Comparison of ENCODE assay signal across 30 cellular contexts in the genomic region with DNA sequence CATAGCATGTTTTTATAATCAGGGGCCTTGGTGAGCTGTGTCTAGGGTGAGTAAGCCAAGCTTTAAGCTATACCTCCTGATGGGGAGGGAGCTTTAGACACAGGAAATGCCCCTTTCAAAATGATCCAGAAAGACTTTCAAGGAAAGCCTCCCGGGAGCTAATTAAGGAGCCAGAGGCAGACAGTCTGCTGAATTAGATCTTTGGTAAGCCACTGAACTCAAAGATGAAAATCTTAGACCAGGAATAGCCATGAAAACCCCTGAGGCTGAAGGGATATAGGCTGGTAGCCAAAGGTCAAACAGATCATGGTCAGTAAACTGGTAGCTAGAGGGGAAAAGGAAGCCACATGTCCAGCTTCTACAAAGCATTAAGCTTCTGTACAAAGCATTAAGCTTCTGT. TPM values are rescaled to one million over a fixed set of nuclear protein-coding genes. Genes with fewer than 3 reads are reported as not detected.
DNase-seq lines count a peak whose midpoint lies in the region; ATAC-seq and TF ChIP-seq lines count a peak whose summit lies in the region.
"Had no signal": no experiment of that assay in that cellular context is flagged by ENCODE, and none has a peak within 500 bp of the region (broad histone marks: within the 10 kb centered on the region; RNA-seq: fewer than 3 reads in every experiment).

No MANE protein-coding gene starts in this region.

- H3K36me3 ChIP-seq in A673 (ENCODE audit: insufficient read depth, low read length, poor library complexity, severe bottlenecking) (no peaks in the 10 kb centered on the region), adipocyte (ENCODE audit: control insufficient read depth, insufficient read depth, low read length, severe bottlenecking) (no peaks in the 10 kb centered on the region), mesodermal cell (ENCODE audit: control insufficient read depth, insufficient read depth, low read length) (no peaks in the 10 kb centered on the region)
- H3K36me3 ChIP-seq: adrenal gland, tibial artery had no signal

- POLR2A ChIA-PET in A673 (lab: Charles Lee; ENCODE audit: low non-redundant PET) = no interaction called here

- CTCF ChIA-PET in A673 (lab: Charles Lee) = interaction anchor here (0.6 kb wide), 1 partner anchor 80 kb away, joined by 4 read pairs; no protein-coding TSS in a partner anchor

- no peak for TF ChIP-seq CTCF in A673 (conservative IDR thresholded peaks at IDR 0.05; ENCODE audit: low read depth, low read length)

- no peaks in the 10 kb centered on the region for H3K36me3 Mint-ChIP-seq in activated naive CD4-positive, alpha-beta T cell treated with anti-CD3 and anti-CD28 coated beads, Interleukin-2, amount 50 U/mL, for 72 hours
- H3K36me3 Mint-ChIP-seq: activated CD8-positive, alpha-beta memory T cell treated with anti-CD3 and anti-CD28 coated beads, Interleukin-2, amount 10 ng/mL, durations not matched to agents 7 days and 5 days; memory B cell had no signal

- H3K27ac ChIP-seq in A673 (ENCODE audit: low read depth, low read length, poor library complexity, severe bottlenecking) (peak overlapping the region; percentile 59), mesodermal cell (ENCODE audit: low read depth, low read length, severe bottlenecking) (peak overlapping the region; percentile 70)
- H3K27ac ChIP-seq: adrenal gland, KMS-11, PC-9, skin epidermis, tibial artery had no signal

- H3K4me3 ChIP-seq in A673 (ENCODE audit: low read depth, low read length, poor library complexity, severe bottlenecking) (no peak overlapping the region), adipocyte (ENCODE audit: low read length) (no peak overlapping the region), mesodermal cell (ENCODE audit: extremely low read depth, insufficient read depth, low read length, poor library complexity, severe bottlenecking) (no peak overlapping the region)
- H3K4me3 ChIP-seq: adrenal gland, GM12878, PC-9, skin epidermis, tibial artery had no signal

- ATAC-seq in GM18909 (IDR thresholded peaks at IDR 0.05; ENCODE audit: poor library complexity, unreplicated experiment) = no peak
- no peak for ATAC-seq in activated naive CD4-positive, alpha-beta T cell treated with anti-CD3 and anti-CD28 coated beads, Interleukin-2, amount 50 U/mL, for 72 hours
- ATAC-seq: activated CD8-positive, alpha-beta memory T cell treated with anti-CD3 and anti-CD28 coated beads, Interleukin-2, amount 10 ng/mL, durations not matched to agents 7 days and 5 days; GM12878; left colon; stimulated activated naive CD8-positive, alpha-beta T cell treated with anti-CD3 and anti-CD28 coated beads, Interleukin-15, amount 100 ng/mL, for 72 hours had no signal

- intact Hi-C loops in A673 (cut with micrococcal nuclease; ENCODE audit: unreplicated experiment) = loop anchor here (2.0 kb wide), 1 partner anchor 112 kb away; no protein-coding TSS in a partner anchor

- peaks cover 23% of the 10 kb centered on the region for H3K4me1 ChIP-seq in A673 (ENCODE audit: insufficient read depth, low read length, poor library complexity, severe bottlenecking)
- H3K4me1 ChIP-seq in adipocyte (ENCODE audit: control insufficient read depth, insufficient read depth, low read length) = peaks cover 11% of the 10 kb centered on the region
- H3K4me1 ChIP-seq in mesodermal cell (ENCODE audit: control insufficient read depth, insufficient read depth, low read length, poor library complexity, severe bottlenecking) = peaks cover 21% of the 10 kb centered on the region
- H3K4me1 ChIP-seq: adrenal gland had no signal

- H3K9me3 ChIP-seq in A673 (ENCODE audit: low read depth, low read length, poor library complexity, severe bottlenecking) (no peaks in the 10 kb centered on the region), adipocyte (ENCODE audit: control insufficient read depth, low read length) (peaks cover 3% of the 10 kb centered on the region), mesodermal cell (ENCODE audit: control insufficient read depth, low read length) (no peaks in the 10 kb centered on the region)
- H3K9me3 ChIP-seq: adrenal gland, tibial artery had no signal

- WGBS in mesodermal cell (ENCODE audit: insufficient coverage in 2 of 2), 2 experiments = 64 to 71% methylated on average over 1 of the region's 1 CpG

- H3K9me3 Mint-ChIP-seq in activated naive CD4-positive, alpha-beta T cell treated with anti-CD3 and anti-CD28 coated beads, Interleukin-2, amount 50 U/mL, for 72 hours = no peaks in the 10 kb centered on the region
- H3K9me3 Mint-ChIP-seq: memory B cell; stimulated activated naive CD8-positive, alpha-beta T cell treated with anti-CD3 and anti-CD28 coated beads, Interleukin-15, amount 100 ng/mL, for 72 hours had no signal

- no TSS peak for BruUV-seq in A673 (replicated peaks; lab: Mats Ljungman, UMichigan)

- H3K9ac ChIP-seq in adipocyte (ENCODE audit: low read length) = no peak overlapping the region
- H3K9ac ChIP-seq: KMS-11 had no signal

- DNase-seq in A673 (ENCODE audit: low spot score) (peak; percentile 92), GM04503 (ENCODE audit: low read depth) (peak; percentile 3), adipocyte (ENCODE audit: low read depth) (peak; percentile 44), cerebellar nuclear complex (lab: John Stamatoyannopoulos, UW) (no peak)
- DNase-seq in activated CD4-positive, alpha-beta T cell treated with anti-CD3 and anti-CD28 coated beads, Interleukin-2, amount 50 U/mL, for 48 hours = no peak
- no peak for DNase-seq in activated naive CD4-positive, alpha-beta T cell treated with anti-CD3 and anti-CD28 coated beads, Interleukin-2, amount 50 U/mL, for 72 hours (ENCODE audit: low spot score in 2 of 2)
- DNase-seq: ACHN; activated CD4-positive, alpha-beta T cell treated with anti-CD3 and anti-CD28 coated beads, Interleukin-2, amount 50 U/mL, for 1 hour; activated CD8-positive, alpha-beta memory T cell treated with anti-CD3 and anti-CD28 coated beads, Interleukin-2, amount 10 ng/mL, durations not matched to agents 7 days and 5 days; activated T-cell treated with anti-CD3 and anti-CD28 coated beads, Interleukin-2, amount 50 U/mL, for 48 hours; DMS79 treated with DMSO at 0.1 percent for 48 hours; left colon; NCI-H1417 treated with DMSO at 0.1 percent for 48 hours; NCI-H2081; NCI-H446; occipital lobe; PC-9; stimulated activated CD8-positive, alpha-beta memory T cell treated with anti-CD3 and anti-CD28 coated beads, Interleukin-4, amount 100 ng/mL, for 48 hours; stimulated activated naive CD8-positive, alpha-beta T cell treated with anti-CD3 and anti-CD28 coated beads, Interleukin-15, amount 100 ng/mL, for 72 hours; T-helper 9 cell; tibial artery had no signal

- H3K27ac Mint-ChIP-seq in activated naive CD4-positive, alpha-beta T cell treated with anti-CD3 and anti-CD28 coated beads, Interleukin-2, amount 50 U/mL, for 72 hours = no peak overlapping the region
- H3K27ac Mint-ChIP-seq: activated CD8-positive, alpha-beta memory T cell treated with anti-CD3 and anti-CD28 coated beads, Interleukin-2, amount 10 ng/mL, durations not matched to agents 7 days and 5 days; memory B cell; WTC11 had no signal

- H3K27me3 ChIP-seq in A673 (replicated peaks; ENCODE audit: insufficient read depth, low read depth, low read length, poor library complexity) = no peaks in the 10 kb centered on the region
- H3K27me3 ChIP-seq in adipocyte (replicated peaks; ENCODE audit: control insufficient read depth, insufficient read depth, low read length) = no peaks in the 10 kb centered on the region
- H3K27me3 ChIP-seq: adrenal gland, tibial artery had no signal

RNA-seq across cellular contexts. Expression of gene GAP43, which starts 42.7 kb away (rescaled TPM):
- total RNA-seq in A673 (2021) = 31.6 and 42.0 TPM in 2 replicates
- polyA plus RNA-seq in mesodermal cell (2013, experiment 1 of 2) = 53.7 TPM
- polyA plus RNA-seq in mesodermal cell (2013, experiment 2 of 2) = 44.8 TPM
- total RNA-seq in activated naive CD4-positive, alpha-beta T cell treated with anti-CD3 and anti-CD28 coated beads, Interleukin-2, amount 50 U/mL, for 72 hours = not detected
- total RNA-seq: activated CD8-positive, alpha-beta memory T cell treated with anti-CD3 and anti-CD28 coated beads, Interleukin-2, amount 10 ng/mL, durations not matched to agents 7 days and 5 days; endothelial cell of umbilical vein; GM12878; PC-9 had no signal

Comparison
In these comparisons a context has a peak if more than half of its experiments do, and no peak if none do; other contexts are left out.
1. DNase-seq: peak in A673 (single experiment), GM04503 (single experiment) and adipocyte (single experiment); none in activated CD4-positive, alpha-beta T cell treated with anti-CD3 and anti-CD28 coated beads, Interleukin-2, amount 50 U/mL, for 48 hours (0 of 2), cerebellar nuclear complex (0 of 2) and activated naive CD4-positive, alpha-beta T cell treated with anti-CD3 and anti-CD28 coated beads, Interleukin-2, amount 50 U/mL, for 72 hours (0 of 2).
2. RNA of gene GAP43, which starts 42.7 kb away (total RNA-seq): 31.6 to 42.0 TPM in A673; not detected in activated naive CD4-positive, alpha-beta T cell treated with anti-CD3 and anti-CD28 coated beads, Interleukin-2, amount 50 U/mL, for 72 hours; every median in the first group is over 10 times any median in the second.